In genomic region chr15:89399390-89400120, GRCh38 we compare ENCODE assay signal across 8 cellular contexts.
DNase-seq lines count a peak whose midpoint lies in the region; ATAC-seq and TF ChIP-seq lines count a peak whose summit lies in the region.

No MANE protein-coding gene starts in this region.

- H4K20me1 ChIP-seq in fibroblast of lung (ENCODE audit: control insufficient read depth, extremely low read depth, insufficient read depth, low read length): no peaks in the 10 kb centered on the region

- H2AFZ ChIP-seq in fibroblast of lung (ENCODE audit: low read length): no peak overlapping the region

- no peaks in the 10 kb centered on the region for H3K9me3 Mint-ChIP-seq in osteocyte (ENCODE audit: unreplicated experiment)

- peaks cover 28% of the 10 kb centered on the region for H3K27me3 ChIP-seq in fibroblast of lung (ENCODE audit: control insufficient read depth, insufficient read depth, low read length)

- no peak overlapping the region for H3K9ac ChIP-seq in fibroblast of lung (ENCODE audit: insufficient read depth, low read length)

- no peak overlapping the region for H3K27ac Mint-ChIP-seq in osteocyte (ENCODE audit: unreplicated experiment)

- TF ChIP-seq CTCF in WI38 (IDR thresholded peaks at IDR 0.05; ENCODE audit: low read depth, low read length): peak; percentile 36
- peak; percentile 25 to 40 for TF ChIP-seq CTCF in fibroblast of lung (conservative IDR thresholded peaks at IDR 0.05 in 1 of 2, IDR thresholded peaks at IDR 0.05 in 1 of 2; ENCODE audit: low read depth in 1 of 2, low read length in 2 of 2)
- peak; percentile 46 for TF ChIP-seq CTCF in osteocyte (IDR thresholded peaks at IDR 0.05)

- H3K79me2 ChIP-seq in fibroblast of lung (ENCODE audit: control insufficient read depth, insufficient read depth, low read length): no peaks in the 10 kb centered on the region

- peaks cover 2% of the 10 kb centered on the region for H3K4me1 ChIP-seq in fibroblast of lung (ENCODE audit: control insufficient read depth, extremely low read depth, insufficient read depth, low read length)

- ATAC-seq in GM21825 (IDR thresholded peaks at IDR 0.05; ENCODE audit: unreplicated experiment): peak; percentile 65

- H3K9me3 ChIP-seq in fibroblast of lung (ENCODE audit: control insufficient read depth, insufficient read depth, low read depth, low read length): no peaks in the 10 kb centered on the region

- H3K36me3 ChIP-seq in fibroblast of lung (ENCODE audit: control insufficient read depth, insufficient read depth, low read length): no peaks in the 10 kb centered on the region

- H3K36me3 Mint-ChIP-seq in osteocyte (ENCODE audit: unreplicated experiment): no peaks in the 10 kb centered on the region

- peaks cover 79% of the 10 kb centered on the region for H3K27me3 Mint-ChIP-seq in osteocyte (ENCODE audit: unreplicated experiment)

- peak; percentile 31 for DNase-seq in NCI-H510A treated with DMSO at 0.1 percent for 48 hours (lab: John Stamatoyannopoulos, UW)
- no peak for DNase-seq in NCI-H510A (lab: John Stamatoyannopoulos, UW)
- DNase-seq in NCI-H1092 treated with DMSO at 0.1 percent for 48 hours (lab: John Stamatoyannopoulos, UW): peak; percentile 22
- peak in 1 of 2 donors; percentile 11 for DNase-seq in fibroblast of lung (ENCODE audit: low read depth in 2 of 2)
- no peak for DNase-seq in osteocyte (ENCODE audit: extremely low spot score, unreplicated experiment)
- DNase-seq in cerebellar nuclear complex (lab: John Stamatoyannopoulos, UW): no peak

- H3K4me3 ChIP-seq in WI38 (ENCODE audit: low read depth, low read length) (no peak overlapping the region), fibroblast of lung (replicated peaks in 1 of 4; ENCODE audit: control extremely low read depth in 1 of 4, insufficient read depth in 1 of 4, low read depth in 3 of 4, low read length in 4 of 4) (peak overlapping the region in 1 of 4 experiments; percentile 39)

- H3K4me3 Mint-ChIP-seq in osteocyte (ENCODE audit: unreplicated experiment): peak overlapping the region; percentile 62

- peak overlapping the region; percentile 42 for H3K4me2 ChIP-seq in fibroblast of lung (ENCODE audit: extremely low read depth, insufficient read depth, low read length)

- H3K4me1 Mint-ChIP-seq in osteocyte (ENCODE audit: unreplicated experiment): peaks cover 10% of the 10 kb centered on the region

- no peak overlapping the region for H3K27ac ChIP-seq in fibroblast of lung (ENCODE audit: insufficient read depth, low read length)

Comparison
In these comparisons a context has a peak if more than half of its experiments do, and no peak if none do; other contexts are left out.
1. DNase-seq: peak in NCI-H510A treated with DMSO at 0.1 percent for 48 hours (single experiment) and NCI-H1092 treated with DMSO at 0.1 percent for 48 hours (single experiment); none in NCI-H510A (single experiment), osteocyte (single experiment) and cerebellar nuclear complex (0 of 2).
2. Peak in every context shown above with its lines, with median percentiles within 50 percentile points of each other: CTCF ChIP-seq.